In the genomic region with DNA sequence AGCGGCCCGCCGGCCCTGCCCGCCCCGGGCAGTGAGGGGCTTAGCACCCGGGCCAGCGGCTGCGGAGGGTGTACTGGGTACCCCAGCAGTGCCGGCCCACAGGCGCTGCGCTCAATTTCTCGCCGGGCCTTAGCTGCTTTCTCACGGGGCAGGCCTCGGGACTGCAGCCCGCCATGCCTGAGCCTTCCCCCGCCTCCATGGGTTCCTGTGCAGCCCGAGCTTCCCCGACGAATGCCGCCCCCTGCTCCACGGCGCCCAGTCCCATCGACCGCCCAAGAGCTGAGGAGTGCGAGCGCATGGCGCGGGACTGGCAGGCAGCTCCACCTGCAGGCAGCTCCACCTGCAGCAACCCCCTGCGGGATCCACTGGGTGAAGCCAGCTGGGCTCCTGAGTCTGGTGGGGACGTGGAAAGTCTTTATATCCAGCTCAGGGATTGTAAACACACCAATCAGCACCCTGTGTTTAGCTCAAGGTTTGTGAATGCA, we compare ENCODE assay signal across 9 cellular contexts. TPM values are rescaled to one million over a fixed set of nuclear protein-coding genes. Genes with fewer than 3 reads are reported as not detected.
DNase-seq lines count a peak whose midpoint lies in the region; ATAC-seq and TF ChIP-seq lines count a peak whose summit lies in the region.
"Not testable (repeated sequence)": the region's sequence is repeated elsewhere in the genome, so short reads cannot be mapped to it uniquely, and the experiment has no call there.
"Had no signal": no experiment of that assay in that cellular context is flagged by ENCODE, and none has a peak within 500 bp of the region (broad histone marks: within the 10 kb centered on the region; RNA-seq: fewer than 3 reads in every experiment).

No MANE protein-coding gene starts in this region.

- H3K4me2 ChIP-seq in GM23338: peak overlapping the region; percentile 52; the same call in 1 of the 2 replicates

- H3K4me1 Mint-ChIP-seq in CD4-positive, alpha-beta T cell (ENCODE audit: low read depth); activated CD4-positive, alpha-beta T cell treated with anti-CD3 and anti-CD28 coated beads, Interleukin-2, amount 10 ng/mL, durations not matched to agents 24 days and 14 days; activated naive CD8-positive, alpha-beta T cell treated with anti-CD3 and anti-CD28 coated beads for 36 hours; naive thymus-derived CD8-positive, alpha-beta T cell: not testable (repeated sequence)
- H3K4me1 Mint-ChIP-seq in GM23338: peaks cover 15% of the 10 kb centered on the region

- TF ChIP-seq CTCF in CD4-positive, alpha-beta T cell (IDR thresholded peaks at IDR 0.05): not testable (repeated sequence)
- TF ChIP-seq CTCF in GM23338 (conservative IDR thresholded peaks at IDR 0.05; ENCODE audit: low read depth in 2 of 2) (peak; percentile 50 to 88), heart left ventricle (IDR thresholded peaks at IDR 0.05) (peak in 5 of 12 donors; percentile 7 to 18 (median 9))

- ATAC-seq in CD4-positive, alpha-beta T cell (ENCODE audit: poor library complexity): peak; percentile 66
- peak; percentile 70 for ATAC-seq in GM23338
- peak in 1 of 4 donors; percentile 52 for ATAC-seq in heart left ventricle
- peak; percentile 71 to 74 for ATAC-seq in naive thymus-derived CD8-positive, alpha-beta T cell

- peak overlapping the region; percentile 67 for H3K4me3 Mint-ChIP-seq in CD4-positive, alpha-beta T cell
- peak overlapping the region; percentile 68 for H3K4me3 Mint-ChIP-seq in GM23338
- H3K4me3 Mint-ChIP-seq in activated CD4-positive, alpha-beta T cell treated with anti-CD3 and anti-CD28 coated beads, Interleukin-2, amount 10 ng/mL, durations not matched to agents 24 days and 14 days: peak overlapping the region; percentile 77
- peak overlapping the region; percentile 66 for H3K4me3 Mint-ChIP-seq in activated naive CD8-positive, alpha-beta T cell treated with anti-CD3 and anti-CD28 coated beads for 36 hours
- peak overlapping the region; percentile 45 to 87 (median 68) for H3K4me3 Mint-ChIP-seq in naive thymus-derived CD8-positive, alpha-beta T cell

- H3K9me3 ChIP-seq in CD4-positive, alpha-beta T cell (ENCODE audit: control insufficient read depth, low read length); heart left ventricle: not testable (repeated sequence)

- peaks cover 19% of the 10 kb centered on the region; the same call in 1 of the 2 replicates for H4K20me1 ChIP-seq in GM23338 (replicated peaks; ENCODE audit: insufficient read depth)

- H3K4me3 ChIP-seq in GM23338 (peak overlapping the region; percentile 40), heart left ventricle (peak overlapping the region in 9 of 12 donors; percentile 6 to 53 (median 27))

- H3K36me3 Mint-ChIP-seq in CD4-positive, alpha-beta T cell (ENCODE audit: low read depth); activated CD4-positive, alpha-beta T cell treated with anti-CD3 and anti-CD28 coated beads, Interleukin-2, amount 10 ng/mL, durations not matched to agents 24 days and 14 days (ENCODE audit: low read depth); activated naive CD8-positive, alpha-beta T cell treated with anti-CD3 and anti-CD28 coated beads for 36 hours; naive thymus-derived CD8-positive, alpha-beta T cell: not testable (repeated sequence)
- H3K36me3 Mint-ChIP-seq in GM23338 (ENCODE audit: low read depth): peaks cover 26% of the 10 kb centered on the region

- H3K36me3 ChIP-seq in GM23338 (ENCODE audit: insufficient read depth); heart left ventricle: not testable (repeated sequence)

- peaks cover 14% of the 10 kb centered on the region for H3K4me1 ChIP-seq in GM23338 (ENCODE audit: insufficient read depth)
- not testable (repeated sequence) for H3K4me1 ChIP-seq in heart left ventricle

- TF ChIP-seq POLR2A in heart left ventricle (IDR thresholded peaks at IDR 0.05): not testable (repeated sequence)

- not testable (repeated sequence) for H3K27ac Mint-ChIP-seq in CD4-positive, alpha-beta T cell; GM23338; activated CD4-positive, alpha-beta T cell treated with anti-CD3 and anti-CD28 coated beads, Interleukin-2, amount 10 ng/mL, durations not matched to agents 24 days and 14 days; activated naive CD8-positive, alpha-beta T cell treated with anti-CD3 and anti-CD28 coated beads for 36 hours; naive thymus-derived CD8-positive, alpha-beta T cell

- peaks cover 23% of the 10 kb centered on the region for H3K27me3 Mint-ChIP-seq in CD4-positive, alpha-beta T cell
- peaks cover 40% of the 10 kb centered on the region for H3K27me3 Mint-ChIP-seq in GM23338 (ENCODE audit: insufficient read depth, low read depth, poor library complexity)
- H3K27me3 Mint-ChIP-seq in activated CD4-positive, alpha-beta T cell treated with anti-CD3 and anti-CD28 coated beads, Interleukin-2, amount 10 ng/mL, durations not matched to agents 24 days and 14 days: peaks cover 22% of the 10 kb centered on the region
- H3K27me3 Mint-ChIP-seq in activated naive CD8-positive, alpha-beta T cell treated with anti-CD3 and anti-CD28 coated beads for 36 hours: peaks cover 15% of the 10 kb centered on the region
- H3K27me3 Mint-ChIP-seq in naive thymus-derived CD8-positive, alpha-beta T cell: peaks cover 5 to 16% (median 14%) of the 10 kb centered on the region in 5 donors

- POLR2A ChIA-PET in CD4-positive, alpha-beta T cell (lab: Charles Lee): interaction anchor here (0.6 kb wide), 1 partner anchor 962 kb away, joined by 3 read pairs; no protein-coding TSS in a partner anchor
- POLR2A ChIA-PET in naive thymus-derived CD8-positive, alpha-beta T cell (lab: Charles Lee): not testable (repeated sequence)

- H3F3A ChIP-seq in GM23338 (replicated peaks; ENCODE audit: low read depth): peaks cover 34% of the 10 kb centered on the region

- CTCF ChIA-PET in CD4-positive, alpha-beta T cell (lab: Charles Lee): not testable (repeated sequence)

- intact Hi-C loops in CD4-positive, alpha-beta T cell (cut with DNase I, micrococcal nuclease): loop anchor here in 1 of 2 experiments (10.0 kb wide), 1 partner anchor 168 kb away; no protein-coding TSS in a partner anchor
- intact Hi-C loops in activated CD4-positive, alpha-beta T cell treated with anti-CD3 and anti-CD28 coated beads, Interleukin-2, amount 10 ng/mL, durations not matched to agents 24 days and 14 days (cut with micrococcal nuclease): loop anchor here (10.0 kb wide), 1 partner anchor 168 kb away; no protein-coding TSS in a partner anchor
- intact Hi-C loops in heart left ventricle (cut with DNase I): not testable (repeated sequence)

- H3K9me2 ChIP-seq in GM23338 (ENCODE audit: insufficient read depth): not testable (repeated sequence)

- not testable (repeated sequence) for H3K27me3 ChIP-seq in CD4-positive, alpha-beta T cell (ENCODE audit: control insufficient read depth, insufficient read depth, low read length); GM23338 (ENCODE audit: insufficient read depth)
- peaks cover 0 to 26% (median 1%) of the 10 kb centered on the region in 9 donors for H3K27me3 ChIP-seq in heart left ventricle

- not testable (repeated sequence) for H3K79me2 ChIP-seq in GM23338 (replicated peaks; ENCODE audit: insufficient read depth)

- not testable (repeated sequence) for H2AFZ ChIP-seq in GM23338

- DNase-seq in CD4-positive, alpha-beta T cell: peak in 7 of 10 experiments; percentile 12 to 44 (median 28)
- peak; percentile 76 for DNase-seq in GM23338 (ENCODE audit: low spot score)
- DNase-seq in NCI-H345 (lab: John Stamatoyannopoulos, UW): peak; percentile 72
- peak; percentile 79 for DNase-seq in activated CD4-positive, alpha-beta T cell treated with anti-CD3 and anti-CD28 coated beads, Interleukin-2, amount 10 ng/mL, durations not matched to agents 24 days and 14 days
- DNase-seq in activated naive CD8-positive, alpha-beta T cell treated with anti-CD3 and anti-CD28 coated beads for 36 hours: peak; percentile 57
- peak in 1 of 5 donors; percentile 33 for DNase-seq in heart left ventricle
- DNase-seq in naive thymus-derived CD8-positive, alpha-beta T cell: peak in 5 of 10 donors; percentile 9 to 29 (median 22)
- peak; percentile 7 to 42 (median 15) for DNase-seq in stimulated activated CD4-positive, alpha-beta T cell treated with anti-CD3 and anti-CD28 coated beads, TNF-alpha, amount 100 ng/mL, for 24 hours (ENCODE audit: low read depth in 3 of 3)

- 32 to 53% (median 42%) methylated on average over 14 to 31 of the region's 31 CpGs for WGBS in heart left ventricle, 4 donors

- H3K27ac ChIP-seq in CD4-positive, alpha-beta T cell (ENCODE audit: low read depth, low read length); GM23338 (ENCODE audit: low read depth); heart left ventricle: not testable (repeated sequence)

- not testable (repeated sequence) for H3K9me3 Mint-ChIP-seq in CD4-positive, alpha-beta T cell; activated CD4-positive, alpha-beta T cell treated with anti-CD3 and anti-CD28 coated beads, Interleukin-2, amount 10 ng/mL, durations not matched to agents 24 days and 14 days; activated naive CD8-positive, alpha-beta T cell treated with anti-CD3 and anti-CD28 coated beads for 36 hours; naive thymus-derived CD8-positive, alpha-beta T cell
- peaks cover 14% of the 10 kb centered on the region for H3K9me3 Mint-ChIP-seq in GM23338

TF ChIP-seq in GM23338, 12 proteins besides CTCF, POLR2A, EP300 and RAD21:
- TF ChIP-seq POLR2AphosphoS5 (IDR thresholded peaks at IDR 0.05; ENCODE audit: low read depth): peak; percentile 33; the same call in 1 of the 2 replicates
TF ChIP-seq in GM23338: peak in this region for 1; not testable (repeated sequence) for 11.

RNA-seq across cellular contexts. Expression of gene CCR4, which starts 48.5 kb away (rescaled TPM):
- total RNA-seq in CD4-positive, alpha-beta T cell: 10 to 100 TPM; 76.2 to 80.1 TPM
- 0.35 and 0.39 TPM in 2 replicates for total RNA-seq in GM23338 (2014; rRNA removed; shearing (Covaris generic))
- polyA plus RNA-seq in GM23338 (2016; fragmentation: Nextera tagmentation; extraction: Ambion mirVana) (0.10 TPM in 1 of 2 replicates, not detected in the other), heart left ventricle (under 1 TPM in 1 of 2 donors, not detected in 1; 0.01 TPM)
- 86.6 and 88.9 TPM in 2 replicates for total RNA-seq in activated CD4-positive, alpha-beta T cell treated with anti-CD3 and anti-CD28 coated beads, Interleukin-2, amount 10 ng/mL, durations not matched to agents 24 days and 14 days
- 1 to 10 TPM; 8.1 to 8.8 TPM for total RNA-seq in activated naive CD8-positive, alpha-beta T cell treated with anti-CD3 and anti-CD28 coated beads for 36 hours
- total RNA-seq in heart left ventricle: 1 to 10 TPM in 1 of 9 donors, under 1 TPM in 1, not detected in 7; 0.32 to 1.8 TPM
- under 1 TPM; 0.16 to 0.23 TPM for total RNA-seq in naive thymus-derived CD8-positive, alpha-beta T cell
- polyA plus RNA-seq in naive thymus-derived CD8-positive, alpha-beta T cell: under 1 TPM in 2 of 3 donors, not detected in 1; 0.09 TPM
- total RNA-seq: pulmonary artery endothelial cell had no signal
